29 cellular contexts compared by ENCODE assay signal in genomic region chr3:52645549-52645948, GRCh38.
"Had no signal": no experiment of that assay in that cellular context is flagged by ENCODE, and none has a peak within 500 bp of the region (broad histone marks: within the 10 kb centered on the region; RNA-seq: fewer than 3 reads in every experiment).

No MANE protein-coding gene starts in this region.

- ATAC-seq: activated naive CD4-positive, alpha-beta T cell treated with anti-CD3 and anti-CD28 coated beads, Interleukin-2, amount 50 U/mL, for 72 hours; body of pancreas; gastroesophageal sphincter; left colon; T-cell had no signal

- H3K4me3 ChIP-seq: body of pancreas, cardiac muscle cell, colonic mucosa, dorsolateral prefrontal cortex, gastroesophageal sphincter, hepatocyte, ovary, prostate gland, smooth muscle cell, tibial nerve had no signal

- H3K36me3 ChIP-seq: ovary had no signal

- H3K79me2 ChIP-seq: hepatocyte had no signal

- H3K4me2 ChIP-seq: hepatocyte, smooth muscle cell had no signal

- H3K27me3 ChIP-seq: body of pancreas, cardiac muscle cell, colonic mucosa, dorsolateral prefrontal cortex, gastroesophageal sphincter, hepatocyte, ovary, tibial nerve had no signal

- H3K27ac ChIP-seq: body of pancreas, cardiac muscle cell, colonic mucosa, dorsolateral prefrontal cortex, gastroesophageal sphincter, hepatocyte, ovary, prostate gland, tibial nerve had no signal

- H3K27ac Mint-ChIP-seq: activated T-helper 1 cell treated with anti-CD3 and anti-CD28 coated beads, Interleukin-12 subunit alpha, Interleukin-12 subunit beta, Interleukin-2, Interleukin-4 antibody, amounts not matched to agents 30 ng/mL and 10 ng/mL and 1 ng/mL, durations not matched to agents 14 hours and 24 hours and 36 hours; mesothelial cell of epicardium; T-cell; T-helper 2 cell treated with Interferon-gamma antibody and Interleukin-4, amounts not matched to agents 5 μg/mL and 100 μg/mL, for 36 hours had no signal

- H3K27me3 Mint-ChIP-seq: naive B cell, T-cell had no signal

- H3K4me1 ChIP-seq: colonic mucosa, gastroesophageal sphincter, prostate gland, tibial nerve had no signal

- H3K4me1 Mint-ChIP-seq: mesothelial cell of epicardium had no signal

- H3K9me3 Mint-ChIP-seq: activated naive CD4-positive, alpha-beta T cell treated with anti-CD3 and anti-CD28 coated beads, Interleukin-2, amount 50 U/mL, for 72 hours; activated T-helper 1 cell treated with anti-CD3 and anti-CD28 coated beads, Interleukin-12 subunit alpha, Interleukin-12 subunit beta, Interleukin-2, Interleukin-4 antibody, amounts not matched to agents 30 ng/mL and 10 ng/mL and 1 ng/mL, durations not matched to agents 14 hours and 24 hours and 36 hours; mesothelial cell of epicardium; naive B cell; T-cell; T-helper 2 cell treated with Interferon-gamma antibody and Interleukin-4, amounts not matched to agents 5 μg/mL and 100 μg/mL, for 36 hours had no signal

- H3K4me3 Mint-ChIP-seq: activated T-helper 1 cell treated with anti-CD3 and anti-CD28 coated beads, Interleukin-12 subunit alpha, Interleukin-12 subunit beta, Interleukin-2, Interleukin-4 antibody, amounts not matched to agents 30 ng/mL and 10 ng/mL and 1 ng/mL, durations not matched to agents 14 hours and 24 hours and 36 hours; mesothelial cell of epicardium; naive B cell; T-cell; T-helper 2 cell treated with Interferon-gamma antibody and Interleukin-4, amounts not matched to agents 5 μg/mL and 100 μg/mL, for 36 hours had no signal

- DNase-seq: activated CD4-positive, alpha-beta T cell treated with anti-CD3 and anti-CD28 coated beads for 48 hours; activated CD4-positive, alpha-beta T cell treated with anti-CD3 and anti-CD28 coated beads, Interleukin-2, amount 50 U/mL, for 48 hours; activated CD8-positive, alpha-beta memory T cell treated with anti-CD3 and anti-CD28 coated beads for 24 hours; activated gamma-delta T cell; aorta; body of pancreas; cerebellar nuclear complex; colonic mucosa; dorsolateral prefrontal cortex; effector memory CD4-positive, alpha-beta T cell; erythroblast; islet precursor cell; left colon; naive B cell; ovary; retina; stimulated activated CD4-positive, alpha-beta T cell treated with anti-CD3 and anti-CD28 coated beads, Interleukin-2, amount 100 ng/mL, for 24 hours; stimulated activated naive CD4-positive, alpha-beta T cell; T-cell had no signal

- H2AFZ ChIP-seq: hepatocyte had no signal

- H3K9me3 ChIP-seq: body of pancreas, colonic mucosa, gastroesophageal sphincter, ovary, prostate gland, tibial nerve had no signal
